ENCODE assay signal across 19 cellular contexts in the genomic region with DNA sequence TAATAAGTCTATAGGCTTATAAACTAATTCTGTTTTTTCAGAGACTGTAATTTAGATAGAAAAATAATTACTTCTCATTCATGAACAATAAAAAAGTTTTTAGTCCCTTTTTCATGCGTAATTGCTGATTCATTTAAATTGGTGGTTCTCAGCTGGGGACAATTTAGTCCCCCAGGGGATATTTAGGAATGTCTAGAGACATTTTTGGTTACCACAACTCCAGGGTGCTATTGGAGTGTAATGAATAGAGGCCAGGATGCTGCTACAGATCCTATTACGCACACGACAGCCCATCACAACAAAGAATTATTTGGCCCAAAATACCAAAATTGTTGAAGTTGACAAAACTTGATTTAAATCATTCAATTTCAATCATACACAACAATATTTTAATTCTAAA. TPM values are rescaled to one million over a fixed set of nuclear protein-coding genes. Genes with fewer than 3 reads are reported as not detected.
DNase-seq lines count a peak whose midpoint lies in the region; TF ChIP-seq lines count a peak whose summit lies in the region.
"Had no signal": no experiment of that assay in that cellular context is flagged by ENCODE, and none has a peak within 500 bp of the region (broad histone marks: within the 10 kb centered on the region; RNA-seq: fewer than 3 reads in every experiment).

No MANE protein-coding gene starts in this region.

- no peak for TF ChIP-seq POLR2A in NB4 (IDR thresholded peaks at IDR 0.05; ENCODE audit: extremely low read depth, insufficient read length)

- DNase-seq in ELF-1 (ENCODE audit: low read depth, low spot score) (peak; percentile 43), NB4 (ENCODE audit: low read depth) (peak; percentile 8), astrocyte of the spinal cord (ENCODE audit: low read depth, low spot score) (peak; percentile 43), iPS-NIHi7 (ENCODE audit: extremely low spot score) (peak; percentile 21), dedifferentiated amniotic fluid mesenchymal stem cell (ENCODE audit: extremely low spot score) (no peak), SK-N-DZ (ENCODE audit: low spot score) (no peak), NCI-H748 (lab: John Stamatoyannopoulos, UW; ENCODE audit: unreplicated experiment) (no peak), cerebellum (ENCODE audit: low spot score) (no peak)
- DNase-seq: activated CD4-positive, alpha-beta T cell treated with anti-CD3 and anti-CD28 coated beads, Interleukin-2, amount 50 U/mL, for 4 hours; activated effector memory CD4-positive, alpha-beta T cell treated with Interleukin-2 at 50 U/mL for 16 hours; C1 segment of cervical spinal cord; Calu3; kidney; NCI-H1105; NCI-H2029 treated with DMSO at 0.1 percent for 48 hours; substantia nigra; upper lobe of right lung had no signal

- H3K4me3 ChIP-seq in NB4 (ENCODE audit: low read depth, low read length) (no peak overlapping the region), astrocyte of the spinal cord (ENCODE audit: low read depth, low read length) (no peak overlapping the region)
- H3K4me3 ChIP-seq: lung, prostate gland, upper lobe of right lung had no signal

- in situ Hi-C loops in astrocyte of the spinal cord (cut with HindIII; ENCODE audit: low sequenced_read_pairs), result no loop called here

- TF ChIP-seq CTCF in NB4 (IDR thresholded peaks at IDR 0.05; ENCODE audit: low read depth, low read length) (no peak), astrocyte of the spinal cord (IDR thresholded peaks at IDR 0.05; ENCODE audit: low read depth, low read length) (no peak)

RNA-seq across cellular contexts. Expression of a gene that starts 22.8 kb away (rescaled TPM):
- 11.8 and 13.6 TPM in 2 replicates for polyA plus RNA-seq in SK-N-DZ (2014; cell fraction: cytosol; rRNA removed)
- polyA plus RNA-seq in SK-N-DZ (2014; cell fraction: nucleus; rRNA removed), result 25.3 and 28.6 TPM in 2 replicates
- 10.7 TPM for total RNA-seq in cerebellum

Comparison
In these comparisons a context has a peak if more than half of its experiments do, and no peak if none do; other contexts are left out.
1. DNase-seq: peak in ELF-1 (single experiment), NB4 (single experiment), astrocyte of the spinal cord (single experiment) and iPS-NIHi7 (single experiment); none in dedifferentiated amniotic fluid mesenchymal stem cell (single experiment), SK-N-DZ (single experiment), NCI-H748 (single experiment) and cerebellum (single experiment).